ENCODE assay signal across 15 cellular contexts in genomic region chr10:121736315-121737002, GRCh38.
"Had no signal": no experiment of that assay in that cellular context is flagged by ENCODE, and none has a peak within 500 bp of the region (broad histone marks: within the 10 kb centered on the region; RNA-seq: fewer than 3 reads in every experiment).

No MANE protein-coding gene starts in this region.

- H3K9me3 ChIP-seq: breast epithelium, stomach had no signal

- DNase-seq: activated CD4-positive, alpha-beta T cell treated with anti-CD3 and anti-CD28 coated beads, Interleukin-2, amount 50 U/mL, for 4 hours; activated gamma-delta T cell; effector memory CD8-positive, alpha-beta T cell; foreskin melanocyte; glutamatergic neuron; hypothalamus; islet precursor cell; nephron progenitor cell; nucleus accumbens; stimulated activated CD4-positive, alpha-beta T cell treated with anti-CD3 and anti-CD28 coated beads, Interleukin-4, amount 100 ng/mL, for 1 hour; stomach; T-helper 1 cell; T1000 had no signal

- H3K27ac ChIP-seq: breast epithelium, skin epidermis, stomach had no signal

- H3K36me3 ChIP-seq: breast epithelium had no signal

- ATAC-seq: effector memory CD8-positive, alpha-beta T cell had no signal

- H3K4me1 ChIP-seq: breast epithelium had no signal

- H3K4me3 ChIP-seq: breast epithelium, skin epidermis, stomach had no signal
